9 cellular contexts compared by ENCODE assay signal in genomic region chr5:150320048-150320555, GRCh38. TPM values are rescaled to one million over a fixed set of nuclear protein-coding genes. Genes with fewer than 3 reads are reported as not detected.
A peak's percentile ranks its signal among the peaks of the same experiment; 100 is the strongest.
DNase-seq lines count a peak whose midpoint lies in the region; ATAC-seq and TF ChIP-seq lines count a peak whose summit lies in the region.
"Had no signal": no experiment of that assay in that cellular context is flagged by ENCODE, and none has a peak within 500 bp of the region (broad histone marks: within the 10 kb centered on the region; RNA-seq: fewer than 3 reads in every experiment).

No MANE protein-coding gene starts in this region.

- intact Hi-C loops in lower leg skin (cut with DNase I; ENCODE audit: low total_unique reads), result no loop called here

- no peak for ATAC-seq in GM19328 (IDR thresholded peaks at IDR 0.05; ENCODE audit: unreplicated experiment)
- ATAC-seq in HG03520 (IDR thresholded peaks at IDR 0.05; ENCODE audit: unreplicated experiment), result no peak
- ATAC-seq in GM19351 (IDR thresholded peaks at IDR 0.05; ENCODE audit: unreplicated experiment), result no peak
- ATAC-seq: stimulated activated effector memory CD8-positive, alpha-beta T cell treated with anti-CD3 and anti-CD28 coated beads, Interleukin-12 subunit alpha, Interleukin-12 subunit beta, amount 100 ng/mL, for 72 hours had no signal

- TF ChIP-seq CTCF in lower leg skin (IDR thresholded peaks at IDR 0.05), result no peak

- 21 to 37% methylated on average over 2 of the region's 2 CpGs for WGBS in lower leg skin, 2 donors

- no peak for TF ChIP-seq POLR2A in lower leg skin (IDR thresholded peaks at IDR 0.05)

- H3K4me3 ChIP-seq in lower leg skin (ENCODE audit: low read depth, poor library complexity, severe bottlenecking), result no peak overlapping the region

- DNase-seq in NCI-H2227 treated with DMSO at 0.1 percent for 48 hours (lab: John Stamatoyannopoulos, UW) (peak; percentile 13), NCI-H2227 (lab: John Stamatoyannopoulos, UW; ENCODE audit: unreplicated experiment) (no peak), cerebellum (ENCODE audit: low spot score) (peak; percentile 53), lower leg skin (ENCODE audit: low spot score in 2 of 2) (peak; percentile 88 to 93), ureter (ENCODE audit: low spot score) (peak; percentile 81)

RNA-seq across cellular contexts. Expression of gene ARSI, which starts 17.4 kb away (rescaled TPM):
- total RNA-seq in cerebellum (1.4 TPM), lower leg skin (1 to 10 TPM; 1.6 to 4.5 (median 2.6) TPM), ureter (0.65 TPM)

RNA-seq across cellular contexts. Expression of gene CAMK2A, which starts 30.5 kb away (rescaled TPM):
- total RNA-seq in cerebellum (7.5 TPM), lower leg skin (under 1 TPM in 1 of 4 donors, not detected in 3; 0.23 TPM), ureter (1.4 TPM)

RNA-seq across cellular contexts. Expression of gene TCOF1, which starts 37.4 kb away (rescaled TPM):
- total RNA-seq in cerebellum (14.5 TPM), lower leg skin (10 to 100 TPM; 30.6 to 35.0 (median 32.2) TPM), ureter (39.3 TPM)
